Comparison of ENCODE assay signal across 8 cellular contexts in genomic region chr2:224909885-224910517, GRCh38.
A peak's percentile ranks its signal among the peaks of the same experiment; 100 is the strongest.
DNase-seq lines count a peak whose midpoint lies in the region; ATAC-seq and FAIRE-seq lines count a peak whose summit lies in the region.

No MANE protein-coding gene starts in this region.

- peaks cover 13% of the 10 kb centered on the region for H3K4me1 ChIP-seq in ectodermal cell (ENCODE audit: control insufficient read depth, insufficient read depth, low read length)

- FAIRE-seq in GM19239 (lab: Jason Lieb, UNC): no peak

- no peaks in the 10 kb centered on the region for H3K36me3 ChIP-seq in ectodermal cell (ENCODE audit: control insufficient read depth, insufficient read depth, low read length)

- 57 to 64% methylated on average over 5 of the region's 5 CpGs for WGBS in ectodermal cell, 2 experiments

- ATAC-seq in GM18517 (IDR thresholded peaks at IDR 0.05; ENCODE audit: unreplicated experiment) (peak; percentile 58), HG03060 (IDR thresholded peaks at IDR 0.05; ENCODE audit: low read depth, unreplicated experiment) (peak; percentile 80), GM19328 (IDR thresholded peaks at IDR 0.05; ENCODE audit: unreplicated experiment) (no peak), HG02884 (IDR thresholded peaks at IDR 0.05; ENCODE audit: unreplicated experiment) (no peak)

- no peaks in the 10 kb centered on the region for H3K27me3 ChIP-seq in ectodermal cell (ENCODE audit: control insufficient read depth, insufficient read depth, low read length, poor library complexity, severe bottlenecking)

- DNase-seq in NOMO-1 treated with DMSO at 0.1 percent for 48 hours (lab: John Stamatoyannopoulos, UW; ENCODE audit: unreplicated experiment) (peak; percentile 80), midbrain (lab: John Stamatoyannopoulos, UW) (peak; percentile 43), GM19239 (ENCODE audit: insufficient read length, low spot score) (no peak)

- H3K9me3 ChIP-seq in ectodermal cell (ENCODE audit: control insufficient read depth, low read length): no peaks in the 10 kb centered on the region

- peak overlapping the region; percentile 73 for H3K27ac ChIP-seq in ectodermal cell (ENCODE audit: insufficient read depth, low read depth, low read length, poor library complexity, severe bottlenecking)

- no peak overlapping the region for H3K4me3 ChIP-seq in ectodermal cell (ENCODE audit: insufficient read depth, low read depth, low read length)

Comparison
In these comparisons a context has a peak if more than half of its experiments do, and no peak if none do; other contexts are left out.
1. ATAC-seq: peak in GM18517 (single experiment) and HG03060 (single experiment); none in GM19328 (single experiment) and HG02884 (single experiment).